ENCODE assay signal across 14 cellular contexts in the genomic region with DNA sequence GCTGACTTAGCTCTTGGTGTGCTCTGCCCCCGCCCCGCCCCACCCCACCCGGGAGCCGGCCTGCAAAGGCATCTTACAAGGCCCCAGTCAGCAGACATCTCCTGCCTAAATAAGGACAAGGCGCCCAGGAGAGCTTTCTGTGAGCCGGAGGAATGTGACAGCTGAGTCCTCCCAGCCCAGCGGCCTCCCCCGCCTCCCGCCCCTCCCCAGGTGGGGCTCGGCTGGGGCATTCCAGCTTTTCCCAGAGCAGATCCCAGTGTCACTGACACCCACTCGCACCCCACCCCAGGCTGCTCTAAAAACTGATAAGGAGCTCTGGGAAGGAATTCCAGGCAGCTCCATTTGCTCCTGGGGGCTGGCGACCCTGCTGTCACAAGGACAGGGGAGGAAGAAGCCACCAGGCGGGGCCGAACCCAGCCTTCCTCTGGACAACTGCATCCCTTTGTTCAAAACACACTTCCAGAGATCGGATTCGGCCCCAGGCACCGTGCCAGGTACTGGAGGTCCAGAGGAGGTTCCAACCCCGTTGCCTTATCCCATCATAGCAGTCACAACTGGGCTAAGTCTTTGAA. TPM values are rescaled to one million over a fixed set of nuclear protein-coding genes. Genes with fewer than 3 reads are reported as not detected.
DNase-seq lines count a peak whose midpoint lies in the region; ATAC-seq and TF ChIP-seq lines count a peak whose summit lies in the region.
"Had no signal": no experiment of that assay in that cellular context is flagged by ENCODE, and none has a peak within 500 bp of the region (broad histone marks: within the 10 kb centered on the region; RNA-seq: fewer than 3 reads in every experiment).

No MANE protein-coding gene starts in this region.

- CTCF ChIA-PET in CD4-positive, alpha-beta T cell (lab: Charles Lee) = no interaction called here

- no peak overlapping the region for H2AFZ ChIP-seq in fibroblast of lung (ENCODE audit: low read length)

- ATAC-seq in CD4-positive, alpha-beta T cell (ENCODE audit: poor library complexity) = no peak

- WGBS in mesodermal cell (ENCODE audit: insufficient coverage in 2 of 2), 2 experiments = 9 to 17% methylated on average over 6 to 12 of the region's 18 CpGs

- peaks cover 2% of the 10 kb centered on the region for H4K20me1 ChIP-seq in fibroblast of lung (ENCODE audit: control insufficient read depth, extremely low read depth, insufficient read depth, low read length)

- no peaks in the 10 kb centered on the region for H3K27me3 ChIP-seq in fibroblast of lung (ENCODE audit: control insufficient read depth, insufficient read depth, low read length)
- peaks cover 12% of the 10 kb centered on the region for H3K27me3 ChIP-seq in CD4-positive, alpha-beta T cell (ENCODE audit: control insufficient read depth, insufficient read depth, low read length)

- H3K79me2 ChIP-seq in fibroblast of lung (ENCODE audit: control insufficient read depth, insufficient read depth, low read length) = no peaks in the 10 kb centered on the region

- no peak overlapping the region for H3K9ac ChIP-seq in fibroblast of lung (ENCODE audit: insufficient read depth, low read length)

- H3K27me3 Mint-ChIP-seq in type B pancreatic cell (no peaks in the 10 kb centered on the region), CD14-positive monocyte (ENCODE audit: low read depth in 3 of 3) (peaks cover 8 to 25% (median 9%) of the 10 kb centered on the region in 3 donors)
- peaks cover 43% of the 10 kb centered on the region for H3K27me3 Mint-ChIP-seq in CD4-positive, alpha-beta T cell

- H3K27ac Mint-ChIP-seq in type B pancreatic cell (peak overlapping the region; percentile 94), CD14-positive monocyte (no peak overlapping the region)
- H3K27ac Mint-ChIP-seq in CD4-positive, alpha-beta T cell = no peak overlapping the region
- H3K27ac Mint-ChIP-seq: naive B cell had no signal

- H3K4me1 Mint-ChIP-seq in type B pancreatic cell (ENCODE audit: unreplicated experiment) = peaks cover 10% of the 10 kb centered on the region
- no peaks in the 10 kb centered on the region for H3K4me1 Mint-ChIP-seq in CD4-positive, alpha-beta T cell (ENCODE audit: low read depth)
- H3K4me1 Mint-ChIP-seq in CD14-positive monocyte = no peaks in the 10 kb centered on the region
- H3K4me1 Mint-ChIP-seq: naive B cell had no signal

- DNase-seq in LHCN-M2 (ENCODE audit: low read depth) (peak; percentile 82), fibroblast of lung (ENCODE audit: low read depth in 2 of 2) (peak; percentile 18 to 88), type B pancreatic cell (ENCODE audit: extremely low spot score, unreplicated experiment) (no peak), CD14-positive monocyte (ENCODE audit: low spot score) (no peak), SHP77 treated with DMSO at 0.1 percent for 48 hours (lab: John Stamatoyannopoulos, UW) (no peak)
- no peak for DNase-seq in CD4-positive, alpha-beta T cell
- DNase-seq in activated CD4-positive, alpha-beta T cell treated with anti-CD3 and anti-CD28 coated beads for 4 hours = no peak
- DNase-seq: activated gamma-delta T cell treated with Interleukin-2 at 50 U/mL for 16 hours, GDM1, KG1, naive B cell had no signal

- no peaks in the 10 kb centered on the region for H3K36me3 ChIP-seq in fibroblast of lung (ENCODE audit: control insufficient read depth, insufficient read depth, low read length)
- no peaks in the 10 kb centered on the region for H3K36me3 ChIP-seq in mesodermal cell (ENCODE audit: control insufficient read depth, insufficient read depth, low read length)

- no peaks in the 10 kb centered on the region for H3K36me3 Mint-ChIP-seq in type B pancreatic cell
- no peaks in the 10 kb centered on the region for H3K36me3 Mint-ChIP-seq in CD4-positive, alpha-beta T cell (ENCODE audit: low read depth)
- no peaks in the 10 kb centered on the region for H3K36me3 Mint-ChIP-seq in CD14-positive monocyte
- H3K36me3 Mint-ChIP-seq: naive B cell had no signal

- no peaks in the 10 kb centered on the region for H3K4me1 ChIP-seq in fibroblast of lung (ENCODE audit: control insufficient read depth, extremely low read depth, insufficient read depth, low read length)
- peaks cover 27% of the 10 kb centered on the region for H3K4me1 ChIP-seq in mesodermal cell (ENCODE audit: control insufficient read depth, insufficient read depth, low read length, poor library complexity, severe bottlenecking)

- no peak overlapping the region for H3K4me2 ChIP-seq in fibroblast of lung (ENCODE audit: extremely low read depth, insufficient read depth, low read length)

- TF ChIP-seq CTCF in fibroblast of lung (conservative IDR thresholded peaks at IDR 0.05 in 1 of 2, IDR thresholded peaks at IDR 0.05 in 1 of 2; ENCODE audit: low read depth in 1 of 2, low read length in 2 of 2) (no peak), type B pancreatic cell (conservative IDR thresholded peaks at IDR 0.05) (no peak), CD14-positive monocyte (IDR thresholded peaks at IDR 0.05) (no peak)
- TF ChIP-seq CTCF in CD4-positive, alpha-beta T cell (IDR thresholded peaks at IDR 0.05) = no peak

- H3K9me3 ChIP-seq in fibroblast of lung (ENCODE audit: control insufficient read depth, insufficient read depth, low read depth, low read length) (no peaks in the 10 kb centered on the region), mesodermal cell (ENCODE audit: control insufficient read depth, low read length) (no peaks in the 10 kb centered on the region)
- H3K9me3 ChIP-seq in CD4-positive, alpha-beta T cell (ENCODE audit: control insufficient read depth, low read length) = no peaks in the 10 kb centered on the region

- H3K4me3 Mint-ChIP-seq in type B pancreatic cell (peak overlapping the region; percentile 41), CD14-positive monocyte (no peak overlapping the region)
- H3K4me3 Mint-ChIP-seq in CD4-positive, alpha-beta T cell = no peak overlapping the region
- H3K4me3 Mint-ChIP-seq: naive B cell had no signal

- H3K9me3 Mint-ChIP-seq in type B pancreatic cell (no peaks in the 10 kb centered on the region), CD14-positive monocyte (no peaks in the 10 kb centered on the region)
- H3K9me3 Mint-ChIP-seq in CD4-positive, alpha-beta T cell = no peaks in the 10 kb centered on the region
- H3K9me3 Mint-ChIP-seq: naive B cell had no signal

- POLR2A ChIA-PET in CD4-positive, alpha-beta T cell (lab: Charles Lee) = no interaction called here

- H3K27ac ChIP-seq in fibroblast of lung (ENCODE audit: insufficient read depth, low read length) (no peak overlapping the region), mesodermal cell (ENCODE audit: low read depth, low read length, severe bottlenecking) (peak overlapping the region; percentile 97)
- no peak overlapping the region for H3K27ac ChIP-seq in CD4-positive, alpha-beta T cell (ENCODE audit: low read depth, low read length)
- H3K27ac ChIP-seq: epithelial cell of prostate, VCaP had no signal

- intact Hi-C loops in CD4-positive, alpha-beta T cell (cut with DNase I, micrococcal nuclease) = no loop called here
- intact Hi-C loops in CD14-positive monocyte (cut with micrococcal nuclease) = no loop called here

- no peak overlapping the region for H3K4me3 ChIP-seq in fibroblast of lung (replicated peaks in 1 of 4; ENCODE audit: control extremely low read depth in 1 of 4, insufficient read depth in 1 of 4, low read depth in 3 of 4, low read length in 4 of 4)
- no peak overlapping the region for H3K4me3 ChIP-seq in mesodermal cell (ENCODE audit: extremely low read depth, insufficient read depth, low read length, poor library complexity, severe bottlenecking)

RNA-seq across cellular contexts. Expression of gene JPH2, which starts 49.7 kb away (rescaled TPM):
- total RNA-seq in LHCN-M2 (2014; rRNA removed) (24.4 and 31.8 TPM in 2 replicates), fibroblast of lung (0.51 and 0.66 TPM in 2 replicates), type B pancreatic cell (ENCODE audit: low replicate concordance) (4.9 and 17.3 TPM in 2 replicates)
- polyA plus RNA-seq in LHCN-M2 (2012) = 32.9 TPM
- polyA plus RNA-seq in fibroblast of lung (0.51 and 4.9 TPM in 2 replicates), CD14-positive monocyte (not detected)
- 0.62 and 6.6 TPM in 2 replicates for polyA plus RNA-seq in fibroblast of lung (2012)
- 0.56 and 8.0 TPM in 2 replicates for polyA minus RNA-seq in fibroblast of lung (ENCODE audit: low replicate concordance)
- polyA plus RNA-seq in mesodermal cell (2013, experiment 1 of 2) = 5.5 TPM
- 5.6 TPM for polyA plus RNA-seq in mesodermal cell (2013, experiment 2 of 2)
- total RNA-seq in CD4-positive, alpha-beta T cell = not detected

Comparison
In these comparisons a context has a peak if more than half of its experiments do, and no peak if none do; other contexts are left out.
1. DNase-seq: peak in LHCN-M2 (single experiment) and fibroblast of lung (2 of 2); none in type B pancreatic cell (single experiment), CD4-positive, alpha-beta T cell (0 of 10), CD14-positive monocyte (single experiment), SHP77 treated with DMSO at 0.1 percent for 48 hours (single experiment) and activated CD4-positive, alpha-beta T cell treated with anti-CD3 and anti-CD28 coated beads for 4 hours (0 of 2).